Comparison of ENCODE assay signal across 16 cellular contexts in genomic region chr4:56742080-56742871, GRCh38.
DNase-seq lines count a peak whose midpoint lies in the region; TF ChIP-seq lines count a peak whose summit lies in the region.
"Had no signal": no experiment of that assay in that cellular context is flagged by ENCODE, and none has a peak within 500 bp of the region (broad histone marks: within the 10 kb centered on the region; RNA-seq: fewer than 3 reads in every experiment).

No MANE protein-coding gene starts in this region.

- no peak for TF ChIP-seq CTCF in fibroblast of lung (conservative IDR thresholded peaks at IDR 0.05 in 1 of 2, IDR thresholded peaks at IDR 0.05 in 1 of 2; ENCODE audit: low read depth in 1 of 2, low read length in 2 of 2)

- no peaks in the 10 kb centered on the region for H3K36me3 ChIP-seq in SJSA1
- H3K36me3 ChIP-seq in fibroblast of lung (ENCODE audit: control insufficient read depth, insufficient read depth, low read length), result no peaks in the 10 kb centered on the region
- no peaks in the 10 kb centered on the region for H3K36me3 ChIP-seq in skeletal muscle satellite cell (ENCODE audit: insufficient read depth, low read length)
- H3K36me3 ChIP-seq: gastrocnemius medialis, MG63, neutrophil had no signal

- peaks cover 9% of the 10 kb centered on the region for H3K4me1 ChIP-seq in SJSA1 (replicated peaks)
- H3K4me1 ChIP-seq in fibroblast of lung (ENCODE audit: control insufficient read depth, extremely low read depth, insufficient read depth, low read length), result no peaks in the 10 kb centered on the region
- peaks cover 18% of the 10 kb centered on the region for H3K4me1 ChIP-seq in skeletal muscle satellite cell (ENCODE audit: control insufficient read depth, insufficient read depth, low read length)
- H3K4me1 ChIP-seq: gastrocnemius medialis had no signal

- H3K9ac ChIP-seq in fibroblast of lung (ENCODE audit: insufficient read depth, low read length) (no peak overlapping the region), skeletal muscle satellite cell (ENCODE audit: low read depth, low read length) (peak overlapping the region; percentile 24)

- no peaks in the 10 kb centered on the region for H4K20me1 ChIP-seq in fibroblast of lung (ENCODE audit: control insufficient read depth, extremely low read depth, insufficient read depth, low read length)

- no peaks in the 10 kb centered on the region for H3K79me2 ChIP-seq in fibroblast of lung (ENCODE audit: control insufficient read depth, insufficient read depth, low read length)

- H2AFZ ChIP-seq in fibroblast of lung (ENCODE audit: low read length), result no peak overlapping the region

- H3K4me3 ChIP-seq in SJSA1, result no peak overlapping the region
- H3K4me3 ChIP-seq in fibroblast of lung (replicated peaks in 1 of 4; ENCODE audit: control extremely low read depth in 1 of 4, insufficient read depth in 1 of 4, low read depth in 3 of 4, low read length in 4 of 4), result no peak overlapping the region
- H3K4me3 ChIP-seq in skeletal muscle satellite cell (ENCODE audit: low read length), result no peak overlapping the region
- H3K4me3 ChIP-seq: gastrocnemius medialis, MG63 had no signal

- DNase-seq in GM03348 (ENCODE audit: low spot score) (peak; percentile 14), SJSA1 (ENCODE audit: low read depth in 1 of 2, low spot score in 2 of 2) (peak in 1 of 2 experiments; percentile 48), fibroblast of lung (ENCODE audit: low read depth in 2 of 2) (peak in 1 of 2 donors; percentile 74), NCI-H2081 treated with DMSO at 0.1 percent for 48 hours (lab: John Stamatoyannopoulos, UW) (no peak), T1000 (lab: John Stamatoyannopoulos, UW) (no peak), NOMO-1 treated with dmso at 0.1 percent for 144 hours (lab: John Stamatoyannopoulos, UW; ENCODE audit: unreplicated experiment) (no peak)
- no peak for DNase-seq in effector CD8-positive, alpha-beta T cell (lab: John Stamatoyannopoulos, UW)
- DNase-seq: activated gamma-delta T cell; gastrocnemius medialis; MG63; NCI-H2081; NCI-H69; stimulated activated naive CD4-positive, alpha-beta T cell; T-helper 1 cell had no signal

- peak overlapping the region; percentile 11 for H3K4me2 ChIP-seq in fibroblast of lung (ENCODE audit: extremely low read depth, insufficient read depth, low read length)
- no peak overlapping the region for H3K4me2 ChIP-seq in skeletal muscle satellite cell (ENCODE audit: low read length)

- H3K27me3 ChIP-seq in SJSA1 (replicated peaks), result no peaks in the 10 kb centered on the region
- H3K27me3 ChIP-seq in fibroblast of lung (ENCODE audit: control insufficient read depth, insufficient read depth, low read length), result no peaks in the 10 kb centered on the region
- no peaks in the 10 kb centered on the region for H3K27me3 ChIP-seq in skeletal muscle satellite cell (ENCODE audit: control insufficient read depth, insufficient read depth, low read length)
- H3K27me3 ChIP-seq: gastrocnemius medialis, MG63, neutrophil had no signal

- 0 out of 2 replicates have a peak overlapping the region, but pooled peaks have one; percentile 16 for H3K27ac ChIP-seq in SJSA1
- H3K27ac ChIP-seq in fibroblast of lung (ENCODE audit: insufficient read depth, low read length), result no peak overlapping the region
- H3K27ac ChIP-seq: gastrocnemius medialis, neutrophil had no signal

- no peaks in the 10 kb centered on the region; the same call in none of the 2 replicates for H3K9me3 ChIP-seq in SJSA1 (replicated peaks)
- H3K9me3 ChIP-seq in fibroblast of lung (ENCODE audit: control insufficient read depth, insufficient read depth, low read depth, low read length), result no peaks in the 10 kb centered on the region
- H3K9me3 ChIP-seq in skeletal muscle satellite cell (replicated peaks; ENCODE audit: low read length), result no peaks in the 10 kb centered on the region
- H3K9me3 ChIP-seq: gastrocnemius medialis, MG63, neutrophil had no signal
